ENCODE assay signal across 17 cellular contexts in the genomic region with DNA sequence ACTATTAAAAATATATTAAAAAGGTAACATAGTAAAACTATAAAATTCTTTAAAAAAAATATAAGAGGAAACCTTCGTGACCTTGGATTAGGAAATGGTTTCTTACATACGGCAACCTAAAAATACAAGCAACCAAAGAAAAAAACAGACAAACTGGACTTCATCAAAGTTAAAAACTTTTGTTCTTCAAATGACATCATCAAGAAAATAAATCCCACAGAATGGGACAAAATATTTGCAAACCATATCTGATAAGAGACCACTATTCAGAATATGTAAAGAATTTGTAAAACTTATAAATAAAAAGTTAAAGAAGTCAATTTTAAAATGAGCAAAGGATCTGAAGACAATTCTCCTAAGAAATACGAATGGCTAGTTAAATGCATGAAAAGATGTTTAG.
DNase-seq lines count a peak whose midpoint lies in the region; ATAC-seq, FAIRE-seq and TF ChIP-seq lines count a peak whose summit lies in the region.
"Had no signal": no experiment of that assay in that cellular context is flagged by ENCODE, and none has a peak within 500 bp of the region (broad histone marks: within the 10 kb centered on the region; RNA-seq: fewer than 3 reads in every experiment).

No MANE protein-coding gene starts in this region.

- TF ChIP-seq CTCF in HEK293 (tag by site-specific recombination; IDR thresholded peaks at IDR 0.05) (no peak), K562 (IDR thresholded peaks at IDR 0.05 in 2 of 3, conservative IDR thresholded peaks at IDR 0.05 in 1 of 3; ENCODE audit: insufficient read depth in 2 of 3, low read depth in 1 of 3, low read length in 3 of 3) (no peak)

- H3K27me3 ChIP-seq in K562 (ENCODE audit: control insufficient read depth in 2 of 2, insufficient read depth in 2 of 2, low read length in 2 of 2): no peaks in the 10 kb centered on the region

- no peak overlapping the region for H3K4me3 ChIP-seq in HEK293 (ENCODE audit: low read depth, low read length)
- H3K4me3 ChIP-seq in K562: no peak overlapping the region

- no peak overlapping the region for H3K4me2 ChIP-seq in K562 (ENCODE audit: insufficient read depth, low read length)

- ATAC-seq in K562 (no peak), HG02588 (IDR thresholded peaks at IDR 0.05; ENCODE audit: unreplicated experiment) (no peak), HG03139 (IDR thresholded peaks at IDR 0.05; ENCODE audit: unreplicated experiment) (no peak)

- intact Hi-C loops in K562 (cut with micrococcal nuclease): no loop called here

- H3K27ac ChIP-seq in HEK293 (ENCODE audit: extremely low read depth, low read depth, low read length) (no peak overlapping the region), K562 (ENCODE audit: extremely low read depth, low read depth, low read length) (no peak overlapping the region)

- no peaks in the 10 kb centered on the region for H3K9me3 ChIP-seq in HEK293 (ENCODE audit: control insufficient read depth, insufficient read depth, low read depth, low read length)
- no peaks in the 10 kb centered on the region for H3K9me3 ChIP-seq in K562 (replicated peaks; ENCODE audit: control insufficient read depth, insufficient read depth, low read depth, low read length)

- no peak for TF ChIP-seq POLR2A in K562 (conservative IDR thresholded peaks at IDR 0.05)

- peaks cover 3% of the 10 kb centered on the region; the same call in 2 of the 3 replicates for H3K79me2 ChIP-seq in K562 (ENCODE audit: control insufficient read depth, insufficient read depth, low read length)

- WGBS in K562 (ENCODE audit: insufficient coverage, low coverage, missing lambda C conversion rate): 100% methylated on average over 3 of the region's 3 CpGs

- DNase-seq in K562 (ENCODE audit: extremely low read depth in 1 of 4, low spot score in 3 of 4) (no peak), iris pigment epithelial cell (ENCODE audit: low read depth) (peak; percentile 6), nucleus accumbens (lab: John Stamatoyannopoulos, UW) (no peak)
- DNase-seq: 8988T; C1 segment of cervical spinal cord; Calu3; CD4-positive, alpha-beta memory T cell; COR-L47; DMS53; DMS79 treated with DMSO at 0.1 percent for 48 hours; HCEC 1CT had no signal

- H3K36me3 ChIP-seq in HEK293 (ENCODE audit: control insufficient read depth in 2 of 2, insufficient read depth in 1 of 2, low read length in 2 of 2) (no peaks in the 10 kb centered on the region), K562 (ENCODE audit: control insufficient read depth, insufficient read depth, low read length) (no peaks in the 10 kb centered on the region)

- H3K9ac ChIP-seq in K562 (ENCODE audit: insufficient read depth in 1 of 2, low read depth in 2 of 2, low read length in 2 of 2): no peak overlapping the region

- no peak overlapping the region for H2AFZ ChIP-seq in K562 (ENCODE audit: low read depth, low read length)

- TF ChIP-seq RAD21 in K562 (CRISPR knock-in tag; conservative IDR thresholded peaks at IDR 0.05 in 1 of 2, IDR thresholded peaks at IDR 0.05 in 1 of 2): no peak

- H3K4me1 ChIP-seq in HEK293 (ENCODE audit: control insufficient read depth, insufficient read depth, low read length) (no peaks in the 10 kb centered on the region), K562 (replicated peaks in 1 of 2; ENCODE audit: control insufficient read depth in 2 of 2, insufficient read depth in 2 of 2, low read length in 2 of 2) (no peaks in the 10 kb centered on the region)

- no TSS peak for BruUV-seq in K562 (replicated peaks; lab: Mats Ljungman, UMichigan)

- POLR2A ChIA-PET in HEK293 (lab: Yijun Ruan, JAX): no interaction called here
- POLR2A ChIA-PET in K562 (lab: Yijun Ruan, JAX): no interaction called here

- no peaks in the 10 kb centered on the region for H4K20me1 ChIP-seq in K562 (replicated peaks; ENCODE audit: control insufficient read depth, insufficient read depth, low read length)

- in situ Hi-C loops in K562 (cut with MboI): no loop called here

- TF ChIP-seq EP300 in K562 (IDR thresholded peaks at IDR 0.05; ENCODE audit: low read length): no peak

- no peaks in the 10 kb centered on the region for H3K9me1 ChIP-seq in K562 (ENCODE audit: control insufficient read depth, insufficient read depth, low read length)

- FAIRE-seq in A204.1 (lab: Jason Lieb, UNC): peak; percentile 16
- FAIRE-seq in K562 (lab: Jason Lieb, UNC): no peak
- FAIRE-seq: GM12892, H1 had no signal

- CTCF ChIA-PET in HEK293 (lab: Yijun Ruan, JAX) (interaction anchor here (0.6 to 3.4 kb wide), 2 partner anchors 8 to 81 kb away, joined by 3 to 37 read pairs; no protein-coding TSS in a partner anchor), K562 (lab: Yijun Ruan, JAX; ENCODE audit: low intra/inter-chr PET ratio) (no interaction called here)

TF ChIP-seq in HEK293, 187 proteins besides CTCF, POLR2A, EP300 and RAD21:
- TF ChIP-seq, protein P1, sequence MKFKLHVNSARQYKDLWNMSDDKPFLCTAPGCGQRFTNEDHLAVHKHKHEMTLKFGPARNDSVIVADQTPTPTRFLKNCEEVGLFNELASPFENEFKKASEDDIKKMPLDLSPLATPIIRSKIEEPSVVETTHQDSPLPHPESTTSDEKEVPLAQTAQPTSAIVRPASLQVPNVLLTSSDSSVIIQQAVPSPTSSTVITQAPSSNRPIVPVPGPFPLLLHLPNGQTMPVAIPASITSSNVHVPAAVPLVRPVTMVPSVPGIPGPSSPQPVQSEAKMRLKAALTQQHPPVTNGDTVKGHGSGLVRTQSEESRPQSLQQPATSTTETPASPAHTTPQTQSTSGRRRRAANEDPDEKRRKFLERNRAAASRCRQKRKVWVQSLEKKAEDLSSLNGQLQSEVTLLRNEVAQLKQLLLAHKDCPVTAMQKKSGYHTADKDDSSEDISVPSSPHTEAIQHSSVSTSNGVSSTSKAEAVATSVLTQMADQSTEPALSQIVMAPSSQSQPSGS (tag by site-specific recombination; IDR thresholded peaks at IDR 0.05; ENCODE audit: low read depth): peak; percentile 61
- no peak for TF ChIP-seq ZNF23 (tag by site-specific recombination; IDR thresholded peaks at IDR 0.05; ENCODE audit: borderline replicate concordance)
TF ChIP-seq in HEK293: peak in this region for 1.

TF ChIP-seq in K562, 482 proteins besides CTCF, POLR2A, EP300 and RAD21:
- no peak for TF ChIP-seq EP400 (IDR thresholded peaks at IDR 0.05)
- TF ChIP-seq, protein P2, sequence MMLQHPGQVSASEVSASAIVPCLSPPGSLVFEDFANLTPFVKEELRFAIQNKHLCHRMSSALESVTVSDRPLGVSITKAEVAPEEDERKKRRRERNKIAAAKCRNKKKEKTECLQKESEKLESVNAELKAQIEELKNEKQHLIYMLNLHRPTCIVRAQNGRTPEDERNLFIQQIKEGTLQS (IDR thresholded peaks at IDR 0.05): peak; percentile 29; the same call in 1 of the 2 replicates
- TF ChIP-seq, protein P2 (CRISPR knock-in tag; conservative IDR thresholded peaks at IDR 0.05): no peak
